Comparison of ENCODE assay signal across 1 cellular context in the genomic region with DNA sequence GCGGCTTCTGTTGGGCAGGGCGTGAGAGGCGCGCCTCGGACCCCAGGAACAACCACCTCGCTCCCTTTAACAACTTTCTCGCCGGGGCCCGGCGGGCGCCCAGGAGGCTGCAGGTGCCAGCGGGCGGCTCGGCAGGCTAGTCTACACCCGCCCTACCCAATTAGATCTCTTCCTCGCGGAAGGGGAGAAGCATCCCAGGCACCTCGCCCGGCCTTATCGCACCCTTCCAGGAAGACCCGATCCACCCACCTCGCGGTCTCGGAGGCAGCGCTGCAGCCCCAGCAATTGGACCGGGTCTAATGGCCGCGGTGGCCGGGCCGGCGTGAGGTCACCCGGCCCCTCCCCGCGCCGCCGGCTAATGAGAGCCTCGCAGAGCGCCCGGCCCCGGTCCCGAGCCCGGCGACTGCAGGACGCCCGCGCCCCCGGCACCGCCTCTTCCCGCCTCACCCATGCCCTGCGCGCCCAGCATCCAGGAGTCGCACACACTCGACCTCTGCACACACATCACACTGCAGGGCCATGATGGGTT.
TF ChIP-seq lines count a peak whose summit lies in the region.

A gene (minus strand): TSS at position 298 of the 529 bp plus-strand sequence. CDS start 419 bp downstream, outside the sequence.

TF ChIP-seq in H1, 55 proteins besides CTCF, POLR2A, EP300 and RAD21 (continued from another document):
- TF ChIP-seq, protein P1, sequence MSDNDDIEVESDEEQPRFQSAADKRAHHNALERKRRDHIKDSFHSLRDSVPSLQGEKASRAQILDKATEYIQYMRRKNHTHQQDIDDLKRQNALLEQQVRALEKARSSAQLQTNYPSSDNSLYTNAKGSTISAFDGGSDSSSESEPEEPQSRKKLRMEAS (IDR thresholded peaks at IDR 0.05): peak; percentile 51; the same call in 1 of the 2 replicates
- TF ChIP-seq RXRA (IDR thresholded peaks at IDR 0.05; ENCODE audit: insufficient read depth, low read depth, low read length): no peak
- no peak for TF ChIP-seq TEAD4 (IDR thresholded peaks at IDR 0.05; ENCODE audit: low read depth, low read length)
- peak; percentile 86 for TF ChIP-seq YY1 (IDR thresholded peaks at IDR 0.05; ENCODE audit: low read depth, low read length)
- TF ChIP-seq RBBP5 (IDR thresholded peaks at IDR 0.05; ENCODE audit: borderline replicate concordance, low read depth, low read length): no peak
- TF ChIP-seq BCL11A (IDR thresholded peaks at IDR 0.05; ENCODE audit: low read depth in 2 of 2, low read length in 2 of 2): no peak
- no peak for TF ChIP-seq EZH2 (IDR thresholded peaks at IDR 0.05; ENCODE audit: low read depth, low read length, severe bottlenecking)
- peak; percentile 55 for TF ChIP-seq KDM4A (IDR thresholded peaks at IDR 0.05; ENCODE audit: low read depth, low read length, severe bottlenecking)
- TF ChIP-seq TCF12 (IDR thresholded peaks at IDR 0.05; ENCODE audit: low read depth, low read length): no peak
- no peak for TF ChIP-seq SP1 (IDR thresholded peaks at IDR 0.05; ENCODE audit: low read depth, low read length)
- TF ChIP-seq RNF2 (IDR thresholded peaks at IDR 0.05; ENCODE audit: borderline replicate concordance, low read depth, low read length, missing control alignments, poor library complexity, severe bottlenecking): no peak
- no peak for TF ChIP-seq BACH1 (IDR thresholded peaks at IDR 0.05; ENCODE audit: low read length)
- no peak for TF ChIP-seq CBX5 (IDR thresholded peaks at IDR 0.05; ENCODE audit: low read depth, low read length)
- TF ChIP-seq CREB1 (IDR thresholded peaks at IDR 0.05): no peak
- TF ChIP-seq TAF7 (optimal IDR thresholded peaks at IDR 0.05; ENCODE audit: borderline replicate concordance, low read depth, low read length): no peak
- TF ChIP-seq CTBP2 (IDR thresholded peaks at IDR 0.05; ENCODE audit: borderline replicate concordance, insufficient read depth, insufficient read length, low read length): no peak
- no peak for TF ChIP-seq EGR1 (IDR thresholded peaks at IDR 0.05; ENCODE audit: borderline replicate concordance, low read depth, low read length)
- no peak for TF ChIP-seq HDAC2 (IDR thresholded peaks at IDR 0.05; ENCODE audit: borderline replicate concordance in 1 of 2, low read depth in 2 of 2, low read length in 2 of 2)
- TF ChIP-seq JUND (IDR thresholded peaks at IDR 0.05; ENCODE audit: low read length): no peak
- 0 out of 2 replicates have a peak, but pooled peaks have one; percentile 37 for TF ChIP-seq TAF1 (IDR thresholded peaks at IDR 0.05; ENCODE audit: low read depth, low read length)
- no peak for TF ChIP-seq SP2 (IDR thresholded peaks at IDR 0.05; ENCODE audit: low read length)
- TF ChIP-seq, protein P2, sequence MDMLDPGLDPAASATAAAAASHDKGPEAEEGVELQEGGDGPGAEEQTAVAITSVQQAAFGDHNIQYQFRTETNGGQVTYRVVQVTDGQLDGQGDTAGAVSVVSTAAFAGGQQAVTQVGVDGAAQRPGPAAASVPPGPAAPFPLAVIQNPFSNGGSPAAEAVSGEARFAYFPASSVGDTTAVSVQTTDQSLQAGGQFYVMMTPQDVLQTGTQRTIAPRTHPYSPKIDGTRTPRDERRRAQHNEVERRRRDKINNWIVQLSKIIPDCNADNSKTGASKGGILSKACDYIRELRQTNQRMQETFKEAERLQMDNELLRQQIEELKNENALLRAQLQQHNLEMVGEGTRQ (IDR thresholded peaks at IDR 0.05; ENCODE audit: low read length): no peak
- TF ChIP-seq BRCA1 (IDR thresholded peaks at IDR 0.05; ENCODE audit: low read depth, low read length): no peak
- no peak for TF ChIP-seq MAFK (IDR thresholded peaks at IDR 0.05; ENCODE audit: low read depth, low read length)
- TF ChIP-seq PHF8 (conservative IDR thresholded peaks at IDR 0.05; ENCODE audit: low read depth, low read length): no peak
- TF ChIP-seq, protein P3, sequence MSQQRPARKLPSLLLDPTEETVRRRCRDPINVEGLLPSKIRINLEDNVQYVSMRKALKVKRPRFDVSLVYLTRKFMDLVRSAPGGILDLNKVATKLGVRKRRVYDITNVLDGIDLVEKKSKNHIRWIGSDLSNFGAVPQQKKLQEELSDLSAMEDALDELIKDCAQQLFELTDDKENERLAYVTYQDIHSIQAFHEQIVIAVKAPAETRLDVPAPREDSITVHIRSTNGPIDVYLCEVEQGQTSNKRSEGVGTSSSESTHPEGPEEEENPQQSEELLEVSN (IDR thresholded peaks at IDR 0.05): peak; percentile 72
- no peak for TF ChIP-seq SRF (IDR thresholded peaks at IDR 0.05; ENCODE audit: low read depth, low read length)
- no peak for TF ChIP-seq HDAC6 (IDR thresholded peaks at IDR 0.05; ENCODE audit: low read depth, low read length)
- TF ChIP-seq FOSL1 (IDR thresholded peaks at IDR 0.05; ENCODE audit: insufficient read depth, low read depth, low read length): no peak
- no peak; a peak in 1 of 4 replicates for TF ChIP-seq SIN3A (conservative IDR thresholded peaks at IDR 0.05 in 1 of 2, IDR thresholded peaks at IDR 0.05 in 1 of 2; ENCODE audit: low read depth in 1 of 2, low read length in 2 of 2)
- no peak for TF ChIP-seq POLR2AphosphoS5 (IDR thresholded peaks at IDR 0.05; ENCODE audit: low read depth, low read length)
- TF ChIP-seq RFX5 (IDR thresholded peaks at IDR 0.05; ENCODE audit: borderline replicate concordance, low read depth, low read length): no peak
- no peak for TF ChIP-seq KDM1A (IDR thresholded peaks at IDR 0.05; ENCODE audit: borderline replicate concordance, low read length)
- TF ChIP-seq CBX8 (IDR thresholded peaks at IDR 0.05; ENCODE audit: borderline replicate concordance, low read depth, low read length): no peak
- TF ChIP-seq CEBPB (IDR thresholded peaks at IDR 0.05; ENCODE audit: low read depth, low read length): no peak
- no peak; the same call in 1 of the 2 replicates for TF ChIP-seq TBP (IDR thresholded peaks at IDR 0.05; ENCODE audit: low read depth, low read length)
- no peak for TF ChIP-seq SAP30 (IDR thresholded peaks at IDR 0.05; ENCODE audit: insufficient read depth, insufficient replicate concordance, low read length)
- TF ChIP-seq GTF2F1 (IDR thresholded peaks at IDR 0.05; ENCODE audit: borderline replicate concordance, low read depth, low read length): no peak
- TF ChIP-seq, protein P4, sequence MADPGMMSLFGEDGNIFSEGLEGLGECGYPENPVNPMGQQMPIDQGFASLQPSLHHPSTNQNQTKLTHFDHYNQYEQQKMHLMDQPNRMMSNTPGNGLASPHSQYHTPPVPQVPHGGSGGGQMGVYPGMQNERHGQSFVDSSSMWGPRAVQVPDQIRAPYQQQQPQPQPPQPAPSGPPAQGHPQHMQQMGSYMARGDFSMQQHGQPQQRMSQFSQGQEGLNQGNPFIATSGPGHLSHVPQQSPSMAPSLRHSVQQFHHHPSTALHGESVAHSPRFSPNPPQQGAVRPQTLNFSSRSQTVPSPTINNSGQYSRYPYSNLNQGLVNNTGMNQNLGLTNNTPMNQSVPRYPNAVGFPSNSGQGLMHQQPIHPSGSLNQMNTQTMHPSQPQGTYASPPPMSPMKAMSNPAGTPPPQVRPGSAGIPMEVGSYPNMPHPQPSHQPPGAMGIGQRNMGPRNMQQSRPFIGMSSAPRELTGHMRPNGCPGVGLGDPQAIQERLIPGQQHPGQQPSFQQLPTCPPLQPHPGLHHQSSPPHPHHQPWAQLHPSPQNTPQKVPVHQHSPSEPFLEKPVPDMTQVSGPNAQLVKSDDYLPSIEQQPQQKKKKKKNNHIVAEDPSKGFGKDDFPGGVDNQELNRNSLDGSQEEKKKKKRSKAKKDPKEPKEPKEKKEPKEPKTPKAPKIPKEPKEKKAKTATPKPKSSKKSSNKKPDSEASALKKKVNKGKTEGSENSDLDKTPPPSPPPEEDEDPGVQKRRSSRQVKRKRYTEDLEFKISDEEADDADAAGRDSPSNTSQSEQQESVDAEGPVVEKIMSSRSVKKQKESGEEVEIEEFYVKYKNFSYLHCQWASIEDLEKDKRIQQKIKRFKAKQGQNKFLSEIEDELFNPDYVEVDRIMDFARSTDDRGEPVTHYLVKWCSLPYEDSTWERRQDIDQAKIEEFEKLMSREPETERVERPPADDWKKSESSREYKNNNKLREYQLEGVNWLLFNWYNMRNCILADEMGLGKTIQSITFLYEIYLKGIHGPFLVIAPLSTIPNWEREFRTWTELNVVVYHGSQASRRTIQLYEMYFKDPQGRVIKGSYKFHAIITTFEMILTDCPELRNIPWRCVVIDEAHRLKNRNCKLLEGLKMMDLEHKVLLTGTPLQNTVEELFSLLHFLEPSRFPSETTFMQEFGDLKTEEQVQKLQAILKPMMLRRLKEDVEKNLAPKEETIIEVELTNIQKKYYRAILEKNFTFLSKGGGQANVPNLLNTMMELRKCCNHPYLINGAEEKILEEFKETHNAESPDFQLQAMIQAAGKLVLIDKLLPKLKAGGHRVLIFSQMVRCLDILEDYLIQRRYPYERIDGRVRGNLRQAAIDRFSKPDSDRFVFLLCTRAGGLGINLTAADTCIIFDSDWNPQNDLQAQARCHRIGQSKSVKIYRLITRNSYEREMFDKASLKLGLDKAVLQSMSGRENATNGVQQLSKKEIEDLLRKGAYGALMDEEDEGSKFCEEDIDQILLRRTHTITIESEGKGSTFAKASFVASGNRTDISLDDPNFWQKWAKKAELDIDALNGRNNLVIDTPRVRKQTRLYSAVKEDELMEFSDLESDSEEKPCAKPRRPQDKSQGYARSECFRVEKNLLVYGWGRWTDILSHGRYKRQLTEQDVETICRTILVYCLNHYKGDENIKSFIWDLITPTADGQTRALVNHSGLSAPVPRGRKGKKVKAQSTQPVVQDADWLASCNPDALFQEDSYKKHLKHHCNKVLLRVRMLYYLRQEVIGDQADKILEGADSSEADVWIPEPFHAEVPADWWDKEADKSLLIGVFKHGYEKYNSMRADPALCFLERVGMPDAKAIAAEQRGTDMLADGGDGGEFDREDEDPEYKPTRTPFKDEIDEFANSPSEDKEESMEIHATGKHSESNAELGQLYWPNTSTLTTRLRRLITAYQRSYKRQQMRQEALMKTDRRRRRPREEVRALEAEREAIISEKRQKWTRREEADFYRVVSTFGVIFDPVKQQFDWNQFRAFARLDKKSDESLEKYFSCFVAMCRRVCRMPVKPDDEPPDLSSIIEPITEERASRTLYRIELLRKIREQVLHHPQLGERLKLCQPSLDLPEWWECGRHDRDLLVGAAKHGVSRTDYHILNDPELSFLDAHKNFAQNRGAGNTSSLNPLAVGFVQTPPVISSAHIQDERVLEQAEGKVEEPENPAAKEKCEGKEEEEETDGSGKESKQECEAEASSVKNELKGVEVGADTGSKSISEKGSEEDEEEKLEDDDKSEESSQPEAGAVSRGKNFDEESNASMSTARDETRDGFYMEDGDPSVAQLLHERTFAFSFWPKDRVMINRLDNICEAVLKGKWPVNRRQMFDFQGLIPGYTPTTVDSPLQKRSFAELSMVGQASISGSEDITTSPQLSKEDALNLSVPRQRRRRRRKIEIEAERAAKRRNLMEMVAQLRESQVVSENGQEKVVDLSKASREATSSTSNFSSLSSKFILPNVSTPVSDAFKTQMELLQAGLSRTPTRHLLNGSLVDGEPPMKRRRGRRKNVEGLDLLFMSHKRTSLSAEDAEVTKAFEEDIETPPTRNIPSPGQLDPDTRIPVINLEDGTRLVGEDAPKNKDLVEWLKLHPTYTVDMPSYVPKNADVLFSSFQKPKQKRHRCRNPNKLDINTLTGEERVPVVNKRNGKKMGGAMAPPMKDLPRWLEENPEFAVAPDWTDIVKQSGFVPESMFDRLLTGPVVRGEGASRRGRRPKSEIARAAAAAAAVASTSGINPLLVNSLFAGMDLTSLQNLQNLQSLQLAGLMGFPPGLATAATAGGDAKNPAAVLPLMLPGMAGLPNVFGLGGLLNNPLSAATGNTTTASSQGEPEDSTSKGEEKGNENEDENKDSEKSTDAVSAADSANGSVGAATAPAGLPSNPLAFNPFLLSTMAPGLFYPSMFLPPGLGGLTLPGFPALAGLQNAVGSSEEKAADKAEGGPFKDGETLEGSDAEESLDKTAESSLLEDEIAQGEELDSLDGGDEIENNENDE (IDR thresholded peaks at IDR 0.05; ENCODE audit: insufficient replicate concordance, low read length): no peak
